ENCODE assay signal across 11 cellular contexts in genomic region chr19:43547926-43548325, GRCh38. TPM values are rescaled to one million over a fixed set of nuclear protein-coding genes. Genes with fewer than 3 reads are reported as not detected.
DNase-seq lines count a peak whose midpoint lies in the region; ATAC-seq, FAIRE-seq and TF ChIP-seq lines count a peak whose summit lies in the region.
"Not testable (repeated sequence)": the region's sequence is repeated elsewhere in the genome, so short reads cannot be mapped to it uniquely, and the experiment has no call there.
"Had no signal": no experiment of that assay in that cellular context is flagged by ENCODE, and none has a peak within 500 bp of the region (broad histone marks: within the 10 kb centered on the region; RNA-seq: fewer than 3 reads in every experiment).

No MANE protein-coding gene starts in this region.

- H3K36me3 ChIP-seq in kidney (ENCODE audit: control insufficient read depth in 1 of 2, insufficient read depth in 2 of 2, low read length in 2 of 2) (peaks cover 24 to 26% of the 10 kb centered on the region in 2 donors), spleen (peaks cover 3 to 96% (median 58%) of the 10 kb centered on the region in 6 donors)

- not testable (repeated sequence) for ATAC-seq in natural killer cell treated with Interleukin-12 subunit alpha and Interleukin-12 subunit beta and Interleukin-15 and Interleukin-18, amount 100 ng/mL, for 72 hours
- peak; percentile 40 for ATAC-seq in stimulated activated naive CD8-positive, alpha-beta T cell treated with anti-CD3 and anti-CD28 coated beads, Interleukin-15, amount 100 ng/mL, for 72 hours

- H3K27ac ChIP-seq in kidney (ENCODE audit: low read depth in 2 of 2, low read length in 2 of 2); spleen: not testable (repeated sequence)

- WGBS in spleen, 5 donors, result 90 to 100% (median 99%) methylated on average over 4 to 20 of the region's 24 CpGs

- H3K4me3 Mint-ChIP-seq in chondrocyte (ENCODE audit: unreplicated experiment); glutamatergic neuron (ENCODE audit: unreplicated experiment); natural killer cell treated with Interleukin-12 subunit alpha and Interleukin-12 subunit beta and Interleukin-15 and Interleukin-18, amount 100 ng/mL, for 72 hours; stimulated activated naive CD8-positive, alpha-beta T cell treated with anti-CD3 and anti-CD28 coated beads, Interleukin-15, amount 100 ng/mL, for 72 hours: not testable (repeated sequence)

- not testable (repeated sequence) for H3K27me3 Mint-ChIP-seq in chondrocyte (ENCODE audit: low read depth); glutamatergic neuron (ENCODE audit: unreplicated experiment); natural killer cell treated with Interleukin-12 subunit alpha and Interleukin-12 subunit beta and Interleukin-15 and Interleukin-18, amount 100 ng/mL, for 72 hours; stimulated activated naive CD8-positive, alpha-beta T cell treated with anti-CD3 and anti-CD28 coated beads, Interleukin-15, amount 100 ng/mL, for 72 hours

- not testable (repeated sequence) for H3K4me1 ChIP-seq in kidney (ENCODE audit: control insufficient read depth in 1 of 2, insufficient read depth in 1 of 2, low read depth in 1 of 2, low read length in 2 of 2); spleen

- not testable (repeated sequence) for H3K27me3 ChIP-seq in spleen (replicated peaks in 1 of 7)

- not testable (repeated sequence) for H3K27ac Mint-ChIP-seq in chondrocyte (ENCODE audit: unreplicated experiment); natural killer cell treated with Interleukin-12 subunit alpha and Interleukin-12 subunit beta and Interleukin-15 and Interleukin-18, amount 100 ng/mL, for 72 hours; stimulated activated naive CD8-positive, alpha-beta T cell treated with anti-CD3 and anti-CD28 coated beads, Interleukin-15, amount 100 ng/mL, for 72 hours
- peak overlapping the region; percentile 55 for H3K27ac Mint-ChIP-seq in glutamatergic neuron (ENCODE audit: unreplicated experiment)

- not testable (repeated sequence) for H3K9me3 Mint-ChIP-seq in chondrocyte (ENCODE audit: low read depth); glutamatergic neuron (ENCODE audit: unreplicated experiment); natural killer cell treated with Interleukin-12 subunit alpha and Interleukin-12 subunit beta and Interleukin-15 and Interleukin-18, amount 100 ng/mL, for 72 hours; stimulated activated naive CD8-positive, alpha-beta T cell treated with anti-CD3 and anti-CD28 coated beads, Interleukin-15, amount 100 ng/mL, for 72 hours

- DNase-seq in chondrocyte (ENCODE audit: low spot score), result peak; percentile 17
- not testable (repeated sequence) for DNase-seq in glutamatergic neuron; stimulated activated naive CD8-positive, alpha-beta T cell treated with anti-CD3 and anti-CD28 coated beads, Interleukin-15, amount 100 ng/mL, for 72 hours
- DNase-seq in kidney, result peak; percentile 17
- DNase-seq in natural killer cell treated with Interleukin-12 subunit alpha and Interleukin-12 subunit beta and Interleukin-15 and Interleukin-18, amount 100 ng/mL, for 72 hours (ENCODE audit: low spot score), result peak; percentile 12
- DNase-seq in spleen, result peak; percentile 33

- H3K4me3 ChIP-seq in kidney (ENCODE audit: low read length in 2 of 2); spleen: not testable (repeated sequence)

- not testable (repeated sequence) for FAIRE-seq in kidney (lab: Jason Lieb, UNC)

- TF ChIP-seq POLR2A in spleen (IDR thresholded peaks at IDR 0.05), result not testable (repeated sequence)

- peaks cover 29% of the 10 kb centered on the region for H3K36me3 Mint-ChIP-seq in chondrocyte (ENCODE audit: low read depth)
- H3K36me3 Mint-ChIP-seq in glutamatergic neuron (ENCODE audit: unreplicated experiment); natural killer cell treated with Interleukin-12 subunit alpha and Interleukin-12 subunit beta and Interleukin-15 and Interleukin-18, amount 100 ng/mL, for 72 hours: not testable (repeated sequence)

- intact Hi-C loops in kidney (cut with DNase I); spleen (cut with DNase I; ENCODE audit: low total_unique reads): not testable (repeated sequence)

- not testable (repeated sequence) for H3K9ac ChIP-seq in kidney (ENCODE audit: low read length in 2 of 2)

- H3K4me1 Mint-ChIP-seq in chondrocyte (ENCODE audit: low read depth); natural killer cell treated with Interleukin-12 subunit alpha and Interleukin-12 subunit beta and Interleukin-15 and Interleukin-18, amount 100 ng/mL, for 72 hours (ENCODE audit: low read depth in 2 of 2); stimulated activated naive CD8-positive, alpha-beta T cell treated with anti-CD3 and anti-CD28 coated beads, Interleukin-15, amount 100 ng/mL, for 72 hours: not testable (repeated sequence)
- peaks cover 12% of the 10 kb centered on the region for H3K4me1 Mint-ChIP-seq in glutamatergic neuron (ENCODE audit: low read depth, unreplicated experiment)

- TF ChIP-seq CTCF in chondrocyte (IDR thresholded peaks at IDR 0.05); glutamatergic neuron (IDR thresholded peaks at IDR 0.05; ENCODE audit: partially characterized antibody, unreplicated experiment); kidney (IDR thresholded peaks at IDR 0.05; ENCODE audit: borderline replicate concordance, extremely low read depth, insufficient read depth); spleen (IDR thresholded peaks at IDR 0.05 in 8 of 11, conservative IDR thresholded peaks at IDR 0.05 in 3 of 11): not testable (repeated sequence)

- H3K9me3 ChIP-seq in kidney (ENCODE audit: control insufficient read depth in 1 of 2, low read length in 2 of 2); spleen: not testable (repeated sequence)

RNA-seq across cellular contexts. Expression of gene ZNF575, which starts 14.9 kb away (rescaled TPM):
- total RNA-seq in chondrocyte, result 4.1 to 6.0 TPM (median 5.1 TPM) in 3 replicates
- total RNA-seq in glutamatergic neuron (ENCODE audit: unreplicated experiment), result 2.0 TPM
- 3.1 TPM for total RNA-seq in kidney
- 2.8 TPM for polyA plus RNA-seq in kidney (ENCODE audit: insufficient read depth, low read depth, low replicate concordance)
- total RNA-seq in natural killer cell treated with Interleukin-12 subunit alpha and Interleukin-12 subunit beta and Interleukin-15 and Interleukin-18, amount 100 ng/mL, for 72 hours, result 1 to 10 TPM; 1.4 to 1.9 TPM
- 1 to 10 TPM in 5 of 7 donors, not detected in 2; 1.0 to 4.3 (median 2.4) TPM for total RNA-seq in spleen
- 1 to 10 TPM in 1 of 3 donors, under 1 TPM in 2; 0.82 to 1.9 (median 0.87) TPM for polyA plus RNA-seq in spleen
- total RNA-seq: Daoy had no signal

RNA-seq across cellular contexts. Expression of gene ETHE1, which starts 20.9 kb away (rescaled TPM):
- total RNA-seq in chondrocyte (31.5 to 38.9 TPM (median 33.0 TPM) in 3 replicates), glutamatergic neuron (ENCODE audit: unreplicated experiment) (16.0 TPM), kidney (61.3 TPM), spleen (10 to 100 TPM; 25.3 to 53.4 (median 34.6) TPM)
- polyA plus RNA-seq in kidney (ENCODE audit: insufficient read depth, low read depth, low replicate concordance) (81.8 TPM), spleen (10 to 100 TPM; 20.2 to 42.8 (median 35.3) TPM)
- total RNA-seq in natural killer cell treated with Interleukin-12 subunit alpha and Interleukin-12 subunit beta and Interleukin-15 and Interleukin-18, amount 100 ng/mL, for 72 hours, result 10 to 100 TPM; 41.7 to 70.4 TPM

RNA-seq across cellular contexts. Expression of gene XRCC1, which starts 27.4 kb away (rescaled TPM):
- total RNA-seq in chondrocyte (22.8 to 30.5 TPM (median 30.4 TPM) in 3 replicates), glutamatergic neuron (ENCODE audit: unreplicated experiment) (39.5 TPM), kidney (24.5 TPM), spleen (10 to 100 TPM; 23.6 to 32.0 (median 26.0) TPM)
- polyA plus RNA-seq in kidney (ENCODE audit: insufficient read depth, low read depth, low replicate concordance) (19.3 TPM), spleen (10 to 100 TPM; 16.0 to 19.0 (median 16.4) TPM)
- 10 to 100 TPM; 29.9 to 47.0 TPM for total RNA-seq in natural killer cell treated with Interleukin-12 subunit alpha and Interleukin-12 subunit beta and Interleukin-15 and Interleukin-18, amount 100 ng/mL, for 72 hours

RNA-seq across cellular contexts. Expression of gene PINLYP, which starts 27.7 kb away (rescaled TPM):
- 0.51 to 2.3 TPM (median 1.6 TPM) in 3 replicates for total RNA-seq in chondrocyte
- 0.96 TPM for total RNA-seq in glutamatergic neuron (ENCODE audit: unreplicated experiment)
- 14.8 TPM for total RNA-seq in kidney
- polyA plus RNA-seq in kidney (ENCODE audit: insufficient read depth, low read depth, low replicate concordance), result 41.8 TPM
- total RNA-seq in natural killer cell treated with Interleukin-12 subunit alpha and Interleukin-12 subunit beta and Interleukin-15 and Interleukin-18, amount 100 ng/mL, for 72 hours, result 1 to 10 TPM; 2.7 to 6.2 TPM
- 1 to 10 TPM; 2.0 to 8.7 (median 4.3) TPM for total RNA-seq in spleen
- 10 to 100 TPM in 1 of 3 donors, 1 to 10 TPM in 2; 6.9 to 10.5 (median 9.6) TPM for polyA plus RNA-seq in spleen
- total RNA-seq: A172; Caco-2; CD4-positive, alpha-beta T cell; CD4-positive, CD25-positive, alpha-beta regulatory T cell had no signal

RNA-seq across cellular contexts. Expression of gene PHLDB3, which starts 43.4 kb away (rescaled TPM):
- total RNA-seq in chondrocyte (4.5 to 8.1 TPM (median 7.0 TPM) in 3 replicates), glutamatergic neuron (ENCODE audit: unreplicated experiment) (6.8 TPM), kidney (10.8 TPM), spleen (10 to 100 TPM in 5 of 7 donors, 1 to 10 TPM in 2; 8.0 to 23.0 (median 14.8) TPM)
- polyA plus RNA-seq in kidney (ENCODE audit: insufficient read depth, low read depth, low replicate concordance) (8.2 TPM), spleen (10 to 100 TPM; 10.4 to 22.8 (median 17.4) TPM)
- 10 to 100 TPM; 10.5 to 18.7 TPM for total RNA-seq in natural killer cell treated with Interleukin-12 subunit alpha and Interleukin-12 subunit beta and Interleukin-15 and Interleukin-18, amount 100 ng/mL, for 72 hours
